In the genomic region with DNA sequence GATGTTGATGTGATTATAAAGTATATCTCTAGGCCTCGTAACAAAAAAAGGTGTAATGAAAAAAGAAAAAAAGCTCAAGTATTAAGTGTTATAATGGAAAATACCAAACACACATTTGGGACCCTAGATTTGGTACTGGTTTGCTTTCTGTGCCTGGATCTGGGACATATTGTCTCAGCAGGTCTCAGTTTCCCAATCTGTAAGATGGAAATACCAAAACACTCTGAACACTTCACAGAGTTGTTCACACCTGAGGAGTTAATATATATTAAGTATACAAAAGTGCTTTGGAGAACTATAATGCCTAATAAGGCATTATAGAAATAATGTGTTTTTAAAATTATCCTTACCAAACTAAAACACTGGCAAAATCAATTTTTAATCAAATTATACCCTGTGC, we compare ENCODE assay signal across 10 cellular contexts.
DNase-seq lines count a peak whose midpoint lies in the region; ATAC-seq and TF ChIP-seq lines count a peak whose summit lies in the region.
"Had no signal": no experiment of that assay in that cellular context is flagged by ENCODE, and none has a peak within 500 bp of the region (broad histone marks: within the 10 kb centered on the region; RNA-seq: fewer than 3 reads in every experiment).

No MANE protein-coding gene starts in this region.

- DNase-seq in SK-N-SH, result no peak
- DNase-seq in type B pancreatic cell (ENCODE audit: extremely low spot score, unreplicated experiment), result no peak
- no peak for DNase-seq in DMS 273 (lab: John Stamatoyannopoulos, UW; ENCODE audit: unreplicated experiment)
- no peak for DNase-seq in foreskin keratinocyte
- no peak for DNase-seq in NK-92 treated with Interleukin-12 subunit alpha and Interleukin-12 subunit beta, amount 100 ng/mL, for 24 hours (lab: John Stamatoyannopoulos, UW)
- DNase-seq: HCEC 1CT had no signal

- peak overlapping the region; percentile 78; the same call in 1 of the 2 replicates for H3K4me2 ChIP-seq in SK-N-SH

- POLR2A ChIA-PET in SK-N-SH (lab: Yijun Ruan, JAX), result interaction anchor here (1.3 to 2.1 kb wide), 2 partner anchors 8 to 12 kb away, joined by 4 to 47 read pairs; no protein-coding TSS in a partner anchor

- H3K4me3 Mint-ChIP-seq in nephron (peak overlapping the region; percentile 41 to 92 (median 91)), type B pancreatic cell (peak overlapping the region; percentile 53)

- H3K4me1 Mint-ChIP-seq in nephron (peaks cover 37% of the 10 kb centered on the region), type B pancreatic cell (ENCODE audit: unreplicated experiment) (peaks cover 23% of the 10 kb centered on the region)

- TF ChIP-seq EP300 in SK-N-SH (IDR thresholded peaks at IDR 0.05; ENCODE audit: borderline replicate concordance in 1 of 2, low read depth in 1 of 2, low read length in 1 of 2), result no peak

- H3K36me3 ChIP-seq in SK-N-SH (replicated peaks in 1 of 2; ENCODE audit: control insufficient read depth in 1 of 2, insufficient read depth in 2 of 2, low read length in 1 of 2), result peaks cover 0 to 2% of the 10 kb centered on the region in 2 experiments
- H3K36me3 ChIP-seq in endocrine pancreas (ENCODE audit: control insufficient read depth, insufficient read depth, low read length), result no peaks in the 10 kb centered on the region

- H3K9me2 ChIP-seq in SK-N-SH, result no peaks in the 10 kb centered on the region

- TF ChIP-seq CTCF in SK-N-SH (IDR thresholded peaks at IDR 0.05) (no peak), nephron (IDR thresholded peaks at IDR 0.05; ENCODE audit: unreplicated experiment in 3 of 3) (no peak), type B pancreatic cell (conservative IDR thresholded peaks at IDR 0.05) (no peak), foreskin keratinocyte (conservative IDR thresholded peaks at IDR 0.05) (no peak)

- no peak for ATAC-seq in SK-N-SH treated with all-trans-retinoic acid at 6 μM for 48 hours
- ATAC-seq in foreskin keratinocyte, result no peak

- TF ChIP-seq RAD21 in SK-N-SH (IDR thresholded peaks at IDR 0.05; ENCODE audit: low read length), result no peak

- no peaks in the 10 kb centered on the region for H4K20me1 ChIP-seq in SK-N-SH (ENCODE audit: insufficient read depth)

- peaks cover 17% of the 10 kb centered on the region for H3F3A ChIP-seq in SK-N-SH (replicated peaks; ENCODE audit: insufficient read depth)

- H3K9me3 ChIP-seq in SK-N-SH, result no peaks in the 10 kb centered on the region
- H3K9me3 ChIP-seq in endocrine pancreas (ENCODE audit: control insufficient read depth, low read length), result no peaks in the 10 kb centered on the region

- CTCF ChIA-PET in SK-N-SH (lab: Yijun Ruan, JAX), result interaction anchor here (1.0 to 3.1 kb wide), 5 partner anchors 12 to 60 kb away, joined by 3 to 11 read pairs (median 8); a partner anchor contains a TSS

- H3K27ac ChIP-seq in SK-N-SH (ENCODE audit: low read depth in 2 of 2, low read length in 1 of 2) (peak overlapping the region; percentile 70 to 99; a peak in 3 of 4 replicates), foreskin keratinocyte (no peak overlapping the region)
- H3K27ac ChIP-seq: 22Rv1 had no signal

- H3K27me3 ChIP-seq in SK-N-SH (ENCODE audit: insufficient read depth) (no peaks in the 10 kb centered on the region), endocrine pancreas (ENCODE audit: control insufficient read depth, insufficient read depth, low read length) (no peaks in the 10 kb centered on the region), foreskin keratinocyte (no peaks in the 10 kb centered on the region)

- WGBS in SK-N-SH (ENCODE audit: low lambda C conversion rate), result 93% methylated on average over 1 of the region's 1 CpG

- H3K4me3 ChIP-seq in SK-N-SH (ENCODE audit: low read depth in 2 of 2, low read length in 1 of 2) (peak overlapping the region; percentile 51 to 62; a peak in 3 of 4 replicates), endocrine pancreas (ENCODE audit: control insufficient read depth, insufficient read depth, low read length) (peak overlapping the region; percentile 94)

- H3K9me3 Mint-ChIP-seq in nephron, result no peaks in the 10 kb centered on the region
- no peaks in the 10 kb centered on the region for H3K9me3 Mint-ChIP-seq in type B pancreatic cell

- H3K79me2 ChIP-seq in SK-N-SH (ENCODE audit: insufficient read depth), result peaks cover 52% of the 10 kb centered on the region

- no peaks in the 10 kb centered on the region for H3K36me3 Mint-ChIP-seq in nephron (ENCODE audit: low read depth)
- no peaks in the 10 kb centered on the region for H3K36me3 Mint-ChIP-seq in type B pancreatic cell

- H3K27me3 Mint-ChIP-seq in nephron (ENCODE audit: low read depth) (no peaks in the 10 kb centered on the region), type B pancreatic cell (no peaks in the 10 kb centered on the region)

- no peak overlapping the region for H2AFZ ChIP-seq in SK-N-SH (ENCODE audit: low read depth)

- H3K27ac Mint-ChIP-seq in nephron (peak overlapping the region; percentile 31 to 85 (median 40)), type B pancreatic cell (peak overlapping the region; percentile 15)

- H3K9ac ChIP-seq in SK-N-SH, result no peak overlapping the region
- no peak overlapping the region for H3K9ac ChIP-seq in endocrine pancreas (ENCODE audit: control insufficient read depth, insufficient read depth, low read length)

- H3K4me1 ChIP-seq in SK-N-SH (ENCODE audit: control insufficient read depth in 1 of 2, insufficient read depth in 2 of 2, low read depth in 1 of 2, low read length in 1 of 2), result peaks cover 10 to 26% of the 10 kb centered on the region in 2 experiments; a peak in 3 of 4 replicates
- peaks cover 24% of the 10 kb centered on the region for H3K4me1 ChIP-seq in endocrine pancreas (ENCODE audit: control insufficient read depth, insufficient read depth, low read length)
- H3K4me1 ChIP-seq in foreskin keratinocyte, result peaks cover 31% of the 10 kb centered on the region

TF ChIP-seq in SK-N-SH, 30 proteins besides CTCF, POLR2A, EP300 and RAD21:
- no peak for TF ChIP-seq TEAD4 (IDR thresholded peaks at IDR 0.05; ENCODE audit: borderline replicate concordance, insufficient read depth)
- no peak for TF ChIP-seq GABPA (IDR thresholded peaks at IDR 0.05; ENCODE audit: low read depth)
- TF ChIP-seq JUND (IDR thresholded peaks at IDR 0.05), result no peak

TF ChIP-seq in SK-N-SH treated with all-trans-retinoic acid at 6 μM for 48 hours, 23 proteins besides CTCF, POLR2A, EP300 and RAD21:
- TF ChIP-seq ZFP30 (CRISPR knock-in tag; IDR thresholded peaks at IDR 0.05) (no peak), ZNF70 (CRISPR knock-in tag; IDR thresholded peaks at IDR 0.05) (no peak), GLIS3 (CRISPR knock-in tag; IDR thresholded peaks at IDR 0.05) (no peak), SNAI2 (CRISPR knock-in tag; IDR thresholded peaks at IDR 0.05) (no peak), PPARA (CRISPR knock-in tag; IDR thresholded peaks at IDR 0.05; ENCODE audit: borderline replicate concordance) (no peak), ZC3H10 (CRISPR knock-in tag; IDR thresholded peaks at IDR 0.05) (no peak)
TF ChIP-seq in SK-N-SH treated with all-trans-retinoic acid at 6 μM for 48 hours: peak in this region for 0.
